9 cellular contexts compared by ENCODE assay signal in the genomic region with DNA sequence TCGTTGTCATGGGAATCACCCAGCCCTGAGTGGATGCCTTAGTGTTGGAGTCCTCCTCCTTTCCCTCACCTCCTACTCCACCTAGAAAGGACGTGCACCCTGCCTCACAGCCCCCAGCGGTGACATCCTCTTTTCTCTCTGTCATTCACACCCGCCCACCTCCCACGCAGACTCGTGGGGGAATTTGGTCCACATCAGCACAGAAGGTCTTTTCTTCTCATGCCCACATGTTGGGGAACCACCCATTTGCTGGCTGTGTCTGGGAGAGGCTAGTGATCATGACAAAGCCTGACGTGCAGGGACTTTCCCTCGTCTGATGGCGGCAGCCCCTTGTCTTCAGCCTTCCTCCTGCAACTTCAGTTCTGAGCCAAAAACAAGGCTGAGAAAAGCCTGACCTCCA.
DNase-seq lines count a peak whose midpoint lies in the region; ATAC-seq, FAIRE-seq and TF ChIP-seq lines count a peak whose summit lies in the region.
"Had no signal": no experiment of that assay in that cellular context is flagged by ENCODE, and none has a peak within 500 bp of the region (broad histone marks: within the 10 kb centered on the region; RNA-seq: fewer than 3 reads in every experiment).

No MANE protein-coding gene starts in this region.

- WGBS in stomach, 5 donors = 71 to 80% (median 76%) methylated on average over 9 of the region's 9 CpGs

- peak overlapping the region; percentile 25 to 63 for H3K27ac Mint-ChIP-seq in effector memory CD8-positive, alpha-beta T cell

- H3K27ac ChIP-seq in upper lobe of right lung = no peak overlapping the region
- no peak overlapping the region for H3K27ac ChIP-seq in stomach
- no peak overlapping the region for H3K27ac ChIP-seq in A673 (ENCODE audit: low read depth, low read length, poor library complexity, severe bottlenecking)

- peaks cover 5 to 56% of the 10 kb centered on the region in 2 donors for H3K27me3 Mint-ChIP-seq in effector memory CD8-positive, alpha-beta T cell

- H3K36me3 ChIP-seq in upper lobe of right lung = no peaks in the 10 kb centered on the region
- no peaks in the 10 kb centered on the region for H3K36me3 ChIP-seq in stomach
- no peaks in the 10 kb centered on the region for H3K36me3 ChIP-seq in A673 (ENCODE audit: insufficient read depth, low read length, poor library complexity, severe bottlenecking)

- POLR2A ChIA-PET in A673 (lab: Charles Lee; ENCODE audit: low non-redundant PET) = no interaction called here

- no peaks in the 10 kb centered on the region for H3K27me3 ChIP-seq in upper lobe of right lung
- H3K27me3 ChIP-seq in stomach = no peaks in the 10 kb centered on the region
- H3K27me3 ChIP-seq in A673 (replicated peaks; ENCODE audit: insufficient read depth, low read depth, low read length, poor library complexity) = no peaks in the 10 kb centered on the region

- TF ChIP-seq CTCF in upper lobe of right lung (IDR thresholded peaks at IDR 0.05) (no peak), stomach (IDR thresholded peaks at IDR 0.05) (no peak), A673 (conservative IDR thresholded peaks at IDR 0.05; ENCODE audit: low read depth, low read length) (no peak)

- CTCF ChIA-PET in A673 (lab: Charles Lee) = no interaction called here

- DNase-seq in GM12891 (ENCODE audit: insufficient read length, low spot score) = peak; percentile 35
- DNase-seq in T-helper 9 cell = peak; percentile 27
- peak in 1 of 3 experiments; percentile 9 for DNase-seq in effector memory CD8-positive, alpha-beta T cell
- DNase-seq in upper lobe of right lung = no peak
- no peak for DNase-seq in stomach
- DNase-seq in A673 (ENCODE audit: low spot score) = no peak
- no peak for DNase-seq in mucosa of gallbladder (ENCODE audit: low spot score)

- FAIRE-seq in GM12891 (lab: Jason Lieb, UNC) = peak; percentile 93
- FAIRE-seq: G401.6 had no signal

- peak; percentile 84 for ATAC-seq in HG02571 (IDR thresholded peaks at IDR 0.05; ENCODE audit: unreplicated experiment)
- peak; percentile 63 for ATAC-seq in effector memory CD8-positive, alpha-beta T cell (replicated peaks)
- ATAC-seq in upper lobe of right lung = peak; percentile 56

- no peaks in the 10 kb centered on the region for H3K9me3 ChIP-seq in upper lobe of right lung
- H3K9me3 ChIP-seq in stomach = no peaks in the 10 kb centered on the region
- H3K9me3 ChIP-seq in A673 (ENCODE audit: low read depth, low read length, poor library complexity, severe bottlenecking) = no peaks in the 10 kb centered on the region

- no peak for TF ChIP-seq POLR2A in GM12891 (IDR thresholded peaks at IDR 0.05; ENCODE audit: low read depth, low read length)
- TF ChIP-seq POLR2A in stomach (IDR thresholded peaks at IDR 0.05) = no peak

- H3K4me3 Mint-ChIP-seq in effector memory CD8-positive, alpha-beta T cell = no peak overlapping the region

- no peaks in the 10 kb centered on the region for H3K9me3 Mint-ChIP-seq in effector memory CD8-positive, alpha-beta T cell

- H3K36me3 Mint-ChIP-seq in effector memory CD8-positive, alpha-beta T cell (ENCODE audit: insufficient read depth) = no peaks in the 10 kb centered on the region

- intact Hi-C loops in upper lobe of right lung (cut with DNase I) (no loop called here), stomach (cut with DNase I; ENCODE audit: low total_unique reads) (no loop called here), A673 (cut with micrococcal nuclease; ENCODE audit: unreplicated experiment) (no loop called here)

- TF ChIP-seq EP300 in stomach (IDR thresholded peaks at IDR 0.05) = no peak

- H3K4me1 ChIP-seq in upper lobe of right lung (no peaks in the 10 kb centered on the region), stomach (no peaks in the 10 kb centered on the region), A673 (ENCODE audit: insufficient read depth, low read length, poor library complexity, severe bottlenecking) (no peaks in the 10 kb centered on the region)

- BruUV-seq in A673 (replicated peaks; lab: Mats Ljungman, UMichigan) = no TSS peak

- no peak overlapping the region for H3K4me3 ChIP-seq in upper lobe of right lung
- no peak overlapping the region for H3K4me3 ChIP-seq in stomach
- H3K4me3 ChIP-seq in A673 (ENCODE audit: low read depth, low read length, poor library complexity, severe bottlenecking) = no peak overlapping the region

- peaks cover 7 to 14% of the 10 kb centered on the region in 2 donors for H3K4me1 Mint-ChIP-seq in effector memory CD8-positive, alpha-beta T cell (ENCODE audit: low read depth in 2 of 2)

TF ChIP-seq in GM12891, 5 proteins besides CTCF, POLR2A, EP300 and RAD21:
- TF ChIP-seq PAX5 (IDR thresholded peaks at IDR 0.05; ENCODE audit: insufficient read depth, low read length, severe bottlenecking) (no peak), SPI1 (IDR thresholded peaks at IDR 0.05; ENCODE audit: low read depth, low read length) (peak; percentile 70), POU2F2 (IDR thresholded peaks at IDR 0.05; ENCODE audit: low read depth, low read length) (peak; percentile 37; the same call in 1 of the 2 replicates)

Comparison
In these comparisons a context has a peak if more than half of its experiments do, and no peak if none do; other contexts are left out.
1. DNase-seq: peak in GM12891 (single experiment) and T-helper 9 cell (single experiment); none in upper lobe of right lung (single experiment), stomach (single experiment), A673 (single experiment) and mucosa of gallbladder (single experiment).
2. Peak in every context shown above with its lines, with median percentiles within 50 percentile points of each other: ATAC-seq.